In genomic region chr5:125036494-125036893, GRCh38 we compare ENCODE assay signal across 13 cellular contexts.
DNase-seq lines count a peak whose midpoint lies in the region; ATAC-seq and TF ChIP-seq lines count a peak whose summit lies in the region.
"Had no signal": no experiment of that assay in that cellular context is flagged by ENCODE, and none has a peak within 500 bp of the region (broad histone marks: within the 10 kb centered on the region; RNA-seq: fewer than 3 reads in every experiment).

No MANE protein-coding gene starts in this region.

- no peaks in the 10 kb centered on the region for H4K20me1 ChIP-seq in BLaER1 treated with 17β-estradiol and CSF1 and Interleukin-3, amounts not matched to agents 10 nM and 100 nM
- no peaks in the 10 kb centered on the region for H4K20me1 ChIP-seq in OCI-LY7 (ENCODE audit: insufficient read depth, low read length)

- H3K9me3 ChIP-seq in BLaER1 treated with 17β-estradiol and CSF1 and Interleukin-3, amounts not matched to agents 10 nM and 100 nM (replicated peaks in 1 of 11), result peaks cover 0 to 21% (median 6%) of the 10 kb centered on the region in 11 experiments; a peak in 8 of 22 replicates
- no peaks in the 10 kb centered on the region for H3K9me3 ChIP-seq in OCI-LY7 (ENCODE audit: low read length)
- H3K9me3 ChIP-seq: HAP-1 had no signal

- H3K4me1 ChIP-seq in BLaER1 treated with 17β-estradiol and CSF1 and Interleukin-3, amounts not matched to agents 10 nM and 100 nM, result peaks cover 0 to 32% (median 12%) of the 10 kb centered on the region in 10 experiments; a peak in 13 of 20 replicates
- H3K4me1 ChIP-seq in OCI-LY7 (ENCODE audit: insufficient read depth, low read length, poor library complexity, severe bottlenecking), result peaks cover 29% of the 10 kb centered on the region
- H3K4me1 ChIP-seq: HAP-1 had no signal

- H3K27ac ChIP-seq in BLaER1 treated with 17β-estradiol and CSF1 and Interleukin-3, amounts not matched to agents 10 nM and 100 nM, result no peak overlapping the region
- H3K27ac ChIP-seq in OCI-LY7 (ENCODE audit: low read depth, low read length, poor library complexity, severe bottlenecking), result no peak overlapping the region
- H3K27ac ChIP-seq: C4-2B had no signal

- H3K27ac Mint-ChIP-seq in memory B cell, result no peak overlapping the region
- H3K27ac Mint-ChIP-seq: B cell; CD4-positive, alpha-beta T cell had no signal

- intact Hi-C loops in OCI-LY7 (cut with micrococcal nuclease; ENCODE audit: unreplicated experiment), result no loop called here

- no peak for TF ChIP-seq CTCF in OCI-LY7 (conservative IDR thresholded peaks at IDR 0.05; ENCODE audit: low read length)

- peaks cover 21% of the 10 kb centered on the region for H3K4me1 Mint-ChIP-seq in memory B cell

- CTCF ChIA-PET in OCI-LY7 (lab: Charles Lee; ENCODE audit: unreplicated experiment), result no interaction called here

- POLR2A ChIA-PET in OCI-LY7 (lab: Charles Lee), result interaction anchor here (1.0 to 2.4 kb wide), 3 partner anchors 11 to 567 kb away, joined by 4 to 11 read pairs (median 7); no protein-coding TSS in a partner anchor

- H3K36me3 ChIP-seq in BLaER1 treated with 17β-estradiol and CSF1 and Interleukin-3, amounts not matched to agents 10 nM and 100 nM, result no peaks in the 10 kb centered on the region
- H3K36me3 ChIP-seq in OCI-LY7 (ENCODE audit: insufficient read depth, low read length), result no peaks in the 10 kb centered on the region
- H3K36me3 ChIP-seq: HAP-1 had no signal

- DNase-seq in OCI-LY7 (ENCODE audit: low spot score) (no peak), memory B cell (ENCODE audit: low spot score in 2 of 2) (no peak), COLO829 (ENCODE audit: low spot score) (no peak)
- no peak for DNase-seq in activated CD4-positive, alpha-beta T cell treated with anti-CD3 and anti-CD28 coated beads, Interleukin-2, amount 50 U/mL, for 1 hour
- no peak for DNase-seq in stimulated activated CD8-positive, alpha-beta memory T cell treated with anti-CD3 and anti-CD28 coated beads, Interleukin-4, amount 100 ng/mL, for 48 hours
- DNase-seq: CD4-positive, alpha-beta T cell; DMS153; DMS79 treated with DMSO at 0.1 percent for 48 hours; GF-D8 had no signal

- no peaks in the 10 kb centered on the region for H3K79me2 ChIP-seq in OCI-LY7 (ENCODE audit: insufficient read depth, low read depth, low read length)

- H3K27me3 ChIP-seq in BLaER1 treated with 17β-estradiol and CSF1 and Interleukin-3, amounts not matched to agents 10 nM and 100 nM, result no peaks in the 10 kb centered on the region

- H3K4me2 ChIP-seq in BLaER1 treated with 17β-estradiol and CSF1 and Interleukin-3, amounts not matched to agents 10 nM and 100 nM, result peak overlapping the region in 7 of 11 experiments; percentile 0 to 51 (median 26); a peak in 9 of 22 replicates
- H3K4me2 ChIP-seq in OCI-LY7 (ENCODE audit: low read length), result peak overlapping the region; percentile 53; the same call in 1 of the 2 replicates

- no peak overlapping the region for H3K4me3 Mint-ChIP-seq in memory B cell
- H3K4me3 Mint-ChIP-seq: B cell; CD4-positive, alpha-beta T cell had no signal

- no peak overlapping the region for H3K9ac ChIP-seq in BLaER1 treated with 17β-estradiol and CSF1 and Interleukin-3, amounts not matched to agents 10 nM and 100 nM

- no peak overlapping the region for H3K4me3 ChIP-seq in BLaER1 treated with 17β-estradiol and CSF1 and Interleukin-3, amounts not matched to agents 10 nM and 100 nM
- no peak overlapping the region for H3K4me3 ChIP-seq in OCI-LY7 (ENCODE audit: low read depth, low read length, poor library complexity, severe bottlenecking)
- H3K4me3 ChIP-seq: HAP-1 had no signal

- no peaks in the 10 kb centered on the region for H3K9me3 Mint-ChIP-seq in memory B cell
- H3K9me3 Mint-ChIP-seq: CD4-positive, alpha-beta T cell had no signal

- H3K9me2 ChIP-seq in OCI-LY7 (ENCODE audit: insufficient read depth, low read length), result no peaks in the 10 kb centered on the region

- H3K36me3 Mint-ChIP-seq in memory B cell, result no peaks in the 10 kb centered on the region

- peak overlapping the region; percentile 84; the same call in 1 of the 2 replicates for H2AFZ ChIP-seq in OCI-LY7 (ENCODE audit: low read length)

- no TSS peak for BruUV-seq in OCI-LY7 (replicated peaks; lab: Mats Ljungman, UMichigan)

- no peaks in the 10 kb centered on the region for H3K27me3 Mint-ChIP-seq in memory B cell
- H3K27me3 Mint-ChIP-seq: B cell; CD4-positive, alpha-beta T cell had no signal

- ATAC-seq in memory B cell (ENCODE audit: low read depth), result peak; percentile 10
